9 cellular contexts compared by ENCODE assay signal in genomic region chr18:23228102-23229051, GRCh38.
A peak's percentile ranks its signal among the peaks of the same experiment; 100 is the strongest.
DNase-seq lines count a peak whose midpoint lies in the region; ATAC-seq and TF ChIP-seq lines count a peak whose summit lies in the region.
"Had no signal": no experiment of that assay in that cellular context is flagged by ENCODE, and none has a peak within 500 bp of the region (broad histone marks: within the 10 kb centered on the region; RNA-seq: fewer than 3 reads in every experiment).

No MANE protein-coding gene starts in this region.

- no peak for DNase-seq in Caco-2
- no peak for DNase-seq in PC-9
- DNase-seq in fibroblast of pulmonary artery (ENCODE audit: low read depth), result peak; percentile 48
- DNase-seq in foreskin melanocyte, result no peak
- no peak for DNase-seq in lower leg skin (ENCODE audit: low spot score in 2 of 2)

- no peak overlapping the region for H3K4me2 ChIP-seq in PC-9

- H4K20me1 ChIP-seq in PC-9 (ENCODE audit: insufficient read depth), result no peaks in the 10 kb centered on the region

- H3K27me3 Mint-ChIP-seq in Caco-2 (ENCODE audit: insufficient read depth, unreplicated experiment), result no peaks in the 10 kb centered on the region

- H3K36me3 Mint-ChIP-seq in Caco-2 (ENCODE audit: insufficient read depth, unreplicated experiment), result peaks cover 30% of the 10 kb centered on the region

- CTCF ChIA-PET in Caco-2 (lab: Charles Lee), result interaction anchor here (0.5 kb wide), 1 partner anchor 280 kb away, joined by 3 read pairs; no protein-coding TSS in a partner anchor
- CTCF ChIA-PET in PC-9 (lab: Charles Lee), result interaction anchor here (0.5 to 0.6 kb wide), 2 partner anchors 103 to 152 kb away, joined by 3 to 5 read pairs; no protein-coding TSS in a partner anchor

- POLR2A ChIA-PET in Caco-2 (lab: Charles Lee), result no interaction called here
- POLR2A ChIA-PET in PC-9 (lab: Charles Lee; ENCODE audit: unreplicated experiment), result no interaction called here

- H3K27ac Mint-ChIP-seq in Caco-2 (ENCODE audit: unreplicated experiment), result peak overlapping the region; percentile 51

- H3K27me3 ChIP-seq in Caco-2 (replicated peaks; ENCODE audit: control insufficient read depth, insufficient read depth, low read length), result no peaks in the 10 kb centered on the region
- H3K27me3 ChIP-seq in PC-9 (ENCODE audit: insufficient read depth, low read depth), result no peaks in the 10 kb centered on the region
- no peaks in the 10 kb centered on the region for H3K27me3 ChIP-seq in thymus (ENCODE audit: control insufficient read depth, insufficient read depth)

- ATAC-seq in GM18870 (IDR thresholded peaks at IDR 0.05; ENCODE audit: unreplicated experiment) (peak; percentile 28), HG03025 (IDR thresholded peaks at IDR 0.05; ENCODE audit: low FRiP score, unreplicated experiment) (peak; percentile 43)

- H3K4me1 Mint-ChIP-seq in Caco-2 (ENCODE audit: low read depth, unreplicated experiment), result peaks cover 9% of the 10 kb centered on the region

- TF ChIP-seq POLR2A in lower leg skin (IDR thresholded peaks at IDR 0.05), result no peak

- H3K79me2 ChIP-seq in PC-9 (ENCODE audit: low read depth), result no peaks in the 10 kb centered on the region

- H3K27ac ChIP-seq in PC-9 (peak overlapping the region; percentile 23; the same call in 1 of the 2 replicates), thymus (ENCODE audit: low read depth) (peak overlapping the region; percentile 74)

- no peaks in the 10 kb centered on the region for H3K9me2 ChIP-seq in PC-9 (ENCODE audit: insufficient read depth)

- TF ChIP-seq CTCF in Caco-2 (IDR thresholded peaks at IDR 0.05; ENCODE audit: insufficient read depth in 1 of 2, low read depth in 1 of 2, low read length in 1 of 2, severe bottlenecking in 1 of 2, unreplicated experiment in 1 of 2) (no peak), PC-9 (conservative IDR thresholded peaks at IDR 0.05) (no peak), fibroblast of pulmonary artery (IDR thresholded peaks at IDR 0.05; ENCODE audit: low read length, missing control alignments) (no peak), lower leg skin (IDR thresholded peaks at IDR 0.05) (no peak)

- H3K36me3 ChIP-seq in Caco-2 (ENCODE audit: control insufficient read depth, insufficient read depth, low read length), result peaks cover 8% of the 10 kb centered on the region
- H3K36me3 ChIP-seq in PC-9 (ENCODE audit: low read depth), result no peaks in the 10 kb centered on the region
- H3K36me3 ChIP-seq in thymus (ENCODE audit: control insufficient read depth, insufficient read depth), result no peaks in the 10 kb centered on the region

- no peak overlapping the region for H3K4me3 Mint-ChIP-seq in Caco-2 (ENCODE audit: unreplicated experiment)

- H3K9me3 ChIP-seq in Caco-2, result no peaks in the 10 kb centered on the region
- no peaks in the 10 kb centered on the region for H3K9me3 ChIP-seq in PC-9 (ENCODE audit: insufficient read depth, low read depth)
- no peaks in the 10 kb centered on the region for H3K9me3 ChIP-seq in thymus (ENCODE audit: control insufficient read depth)

- no peaks in the 10 kb centered on the region for H3K9me3 Mint-ChIP-seq in Caco-2 (ENCODE audit: unreplicated experiment)

- WGBS in thymus, result 17% methylated on average over 7 of the region's 7 CpGs
- WGBS in lower leg skin, 2 donors, result 18% methylated on average over 7 of the region's 7 CpGs

- H2AFZ ChIP-seq in PC-9, result no peak overlapping the region

- intact Hi-C loops in Caco-2 (cut with micrococcal nuclease; ENCODE audit: unreplicated experiment), result no loop called here
- intact Hi-C loops in PC-9 (cut with micrococcal nuclease; ENCODE audit: unreplicated experiment), result no loop called here
- intact Hi-C loops in lower leg skin (cut with DNase I; ENCODE audit: low total_unique reads), result no loop called here

- H3K4me1 ChIP-seq in Caco-2 (peaks cover 18% of the 10 kb centered on the region), PC-9 (replicated peaks; ENCODE audit: insufficient read depth) (peaks cover 17% of the 10 kb centered on the region), thymus (ENCODE audit: control insufficient read depth, insufficient read depth, low read length) (peaks cover 6% of the 10 kb centered on the region)

- H3K4me3 ChIP-seq in Caco-2 (ENCODE audit: low read depth, low read length) (no peak overlapping the region), PC-9 (no peak overlapping the region), fibroblast of pulmonary artery (replicated peaks; ENCODE audit: low read depth, low read length) (no peak overlapping the region), thymus (ENCODE audit: low read length) (no peak overlapping the region), lower leg skin (ENCODE audit: low read depth, poor library complexity, severe bottlenecking) (no peak overlapping the region)
- H3K4me3 ChIP-seq: lung had no signal

- BruUV-seq in Caco-2 (replicated peaks; lab: Mats Ljungman, UMichigan), result TSS peak; percentile 33
- BruUV-seq in PC-9 (replicated peaks; lab: Mats Ljungman, UMichigan), result no TSS peak

- H3F3A ChIP-seq in PC-9 (ENCODE audit: insufficient read depth, low read depth), result no peaks in the 10 kb centered on the region; the same call in 1 of the 2 replicates
